ENCODE assay signal across 9 cellular contexts in the genomic region with DNA sequence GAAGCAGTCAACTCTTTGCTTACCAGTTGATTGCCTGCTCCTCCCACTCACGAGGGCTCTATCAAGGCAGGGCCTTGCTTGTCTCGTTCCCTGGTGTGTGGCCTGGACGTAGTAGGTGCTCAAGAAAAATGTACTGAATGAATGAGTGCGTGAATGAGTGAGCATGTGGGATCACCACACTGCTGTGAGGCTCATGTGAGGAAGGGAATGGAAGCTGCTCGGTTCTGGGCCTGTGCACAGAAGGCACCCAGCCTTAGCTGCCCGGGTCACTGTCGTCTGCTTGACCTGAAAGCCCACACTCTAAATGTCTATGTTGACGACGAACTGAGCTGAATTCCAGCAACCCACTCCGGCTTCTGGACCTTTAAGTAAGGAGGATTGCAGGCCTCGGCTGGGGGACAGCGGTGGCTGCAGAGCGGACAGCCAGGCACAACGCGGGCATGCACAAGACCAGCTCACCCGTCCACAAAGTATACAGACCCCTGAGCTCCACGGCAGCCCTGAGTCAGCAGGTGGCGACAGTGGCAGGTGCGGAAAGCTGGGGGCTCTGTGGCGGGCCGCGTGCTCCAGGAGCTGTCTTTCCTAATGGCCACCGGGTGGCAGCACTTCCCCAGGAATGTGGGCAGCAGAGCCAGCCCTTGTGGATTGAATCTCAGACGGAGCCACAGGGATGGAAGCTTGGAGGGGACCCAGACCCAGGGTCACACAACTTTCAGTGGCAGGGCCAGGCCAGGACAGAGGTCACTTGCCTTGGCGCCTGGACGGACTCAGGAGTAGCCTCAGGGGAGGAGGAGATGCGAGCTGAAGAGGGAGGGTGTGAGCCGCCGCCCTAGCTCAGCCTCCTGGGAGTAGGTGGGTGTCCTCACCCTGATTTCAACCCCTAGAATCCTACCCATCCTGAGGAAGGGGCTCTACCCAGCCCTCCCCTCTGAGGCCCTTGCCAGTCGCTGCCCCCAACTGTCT. TPM values are rescaled to one million over a fixed set of nuclear protein-coding genes. Genes with fewer than 3 reads are reported as not detected.
DNase-seq lines count a peak whose midpoint lies in the region; ATAC-seq lines count a peak whose summit lies in the region.
"Had no signal": no experiment of that assay in that cellular context is flagged by ENCODE, and none has a peak within 500 bp of the region (broad histone marks: within the 10 kb centered on the region; RNA-seq: fewer than 3 reads in every experiment).

No MANE protein-coding gene starts in this region.

- peak overlapping the region; percentile 99 for H3K27ac ChIP-seq in layer of hippocampus (ENCODE audit: low read depth, low read length)

- no peaks in the 10 kb centered on the region for H3K9me3 Mint-ChIP-seq in activated CD4-positive, alpha-beta T cell treated with anti-CD3 and anti-CD28 coated beads for 36 hours (ENCODE audit: low read depth)
- H3K9me3 Mint-ChIP-seq: activated naive CD4-positive, alpha-beta T cell treated with anti-CD3 and anti-CD28 coated beads, Interleukin-2, amount 50 U/mL, for 24 hours had no signal

- H3K36me3 Mint-ChIP-seq in activated CD4-positive, alpha-beta T cell treated with anti-CD3 and anti-CD28 coated beads for 36 hours (ENCODE audit: low read depth): no peaks in the 10 kb centered on the region
- H3K36me3 Mint-ChIP-seq: activated naive CD4-positive, alpha-beta T cell treated with anti-CD3 and anti-CD28 coated beads, Interleukin-2, amount 50 U/mL, for 24 hours had no signal

- DNase-seq in DMS 273 treated with DMSO at 0.1 percent for 48 hours (lab: John Stamatoyannopoulos, UW): peak; percentile 46
- DNase-seq in NCI-H524 treated with DMSO at 0.1 percent for 48 hours (lab: John Stamatoyannopoulos, UW): peak; percentile 65
- DNase-seq in activated CD4-positive, alpha-beta T cell treated with anti-CD3 and anti-CD28 coated beads for 36 hours: peak; percentile 87
- DNase-seq in cerebellar cortex (ENCODE audit: low spot score): peak; percentile 89
- peak; percentile 79 for DNase-seq in stimulated activated CD4-positive, alpha-beta T cell treated with anti-CD3 and anti-CD28 coated beads, Interleukin-4, amount 100 ng/mL, for 1 hour

- peaks cover 7% of the 10 kb centered on the region for H3K4me1 Mint-ChIP-seq in activated CD4-positive, alpha-beta T cell treated with anti-CD3 and anti-CD28 coated beads for 36 hours

- ATAC-seq in HG03135 (IDR thresholded peaks at IDR 0.05; ENCODE audit: unreplicated experiment): peak; percentile 57
- ATAC-seq in activated CD4-positive, alpha-beta T cell treated with anti-CD3 and anti-CD28 coated beads for 36 hours: peak; percentile 83
- no peak for ATAC-seq in HG03460 (IDR thresholded peaks at IDR 0.05; ENCODE audit: unreplicated experiment)

- H3K27me3 ChIP-seq in layer of hippocampus (ENCODE audit: control insufficient read depth, insufficient read depth, low read length): no peaks in the 10 kb centered on the region

- CTCF ChIA-PET in activated CD4-positive, alpha-beta T cell treated with anti-CD3 and anti-CD28 coated beads for 36 hours (lab: Charles Lee): interaction anchor here (0.6 to 1.9 kb wide), 42 partner anchors 9 to 951 kb away, joined by 3 to 11 read pairs (median 4); partner anchors contain the start of genes DMC1, MAFF and PLA2G6

- no peak overlapping the region for H3K27ac Mint-ChIP-seq in activated CD4-positive, alpha-beta T cell treated with anti-CD3 and anti-CD28 coated beads for 36 hours
- H3K27ac Mint-ChIP-seq: activated naive CD4-positive, alpha-beta T cell treated with anti-CD3 and anti-CD28 coated beads, Interleukin-2, amount 50 U/mL, for 24 hours had no signal

- intact Hi-C loops in activated CD4-positive, alpha-beta T cell treated with anti-CD3 and anti-CD28 coated beads for 36 hours (cut with DNase I, micrococcal nuclease): loop anchor here (1.0 to 10.0 kb wide), 7 partner anchors 52 to 703 kb away; partner anchors contain the start of genes DMC1 (in 1 of the 2) and SUN2 (in 1 of the 2)

- no peak overlapping the region for H3K4me3 Mint-ChIP-seq in activated CD4-positive, alpha-beta T cell treated with anti-CD3 and anti-CD28 coated beads for 36 hours
- H3K4me3 Mint-ChIP-seq: activated naive CD4-positive, alpha-beta T cell treated with anti-CD3 and anti-CD28 coated beads, Interleukin-2, amount 50 U/mL, for 24 hours had no signal

- POLR2A ChIA-PET in activated CD4-positive, alpha-beta T cell treated with anti-CD3 and anti-CD28 coated beads for 36 hours (lab: Charles Lee): interaction anchor here (0.6 kb wide), 1 partner anchor 425 kb away, joined by 4 read pairs; no protein-coding TSS in a partner anchor

- H3K27me3 Mint-ChIP-seq in activated CD4-positive, alpha-beta T cell treated with anti-CD3 and anti-CD28 coated beads for 36 hours: peaks cover 7% of the 10 kb centered on the region
- H3K27me3 Mint-ChIP-seq: activated naive CD4-positive, alpha-beta T cell treated with anti-CD3 and anti-CD28 coated beads, Interleukin-2, amount 50 U/mL, for 24 hours had no signal

RNA-seq across cellular contexts. Expression of gene PICK1, which starts 5.0 kb away (rescaled TPM):
- total RNA-seq in activated CD4-positive, alpha-beta T cell treated with anti-CD3 and anti-CD28 coated beads for 36 hours: 10 to 100 TPM; 14.9 to 17.2 TPM

RNA-seq across cellular contexts. Expression of gene SLC16A8, which starts 31.8 kb away (rescaled TPM):
- not detected for total RNA-seq in activated CD4-positive, alpha-beta T cell treated with anti-CD3 and anti-CD28 coated beads for 36 hours

RNA-seq across cellular contexts. Expression of gene BAIAP2L2, which starts 58.3 kb away (rescaled TPM):
- under 1 TPM; 0.71 to 0.88 TPM for total RNA-seq in activated CD4-positive, alpha-beta T cell treated with anti-CD3 and anti-CD28 coated beads for 36 hours
